In the genomic region with DNA sequence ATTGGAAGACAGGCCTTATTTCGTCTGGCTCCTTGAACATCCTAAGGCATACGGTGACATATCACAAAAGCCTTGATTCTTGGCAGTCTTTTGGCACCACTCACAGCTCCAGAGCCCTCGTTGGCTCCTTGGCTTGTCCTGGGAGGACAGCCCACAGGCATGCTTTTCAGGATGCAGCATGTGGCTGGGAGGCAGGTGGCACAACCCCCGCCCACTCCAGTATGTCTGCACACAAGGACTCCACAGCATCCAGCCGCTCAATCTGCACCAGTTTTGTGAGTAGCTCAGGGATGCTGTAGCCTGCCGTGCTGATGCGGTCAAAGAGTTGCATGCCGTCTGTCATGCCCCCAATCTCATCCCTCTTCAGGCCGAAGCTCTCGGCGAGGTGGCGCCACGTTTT, we compare ENCODE assay signal across 9 cellular contexts.
"Had no signal": no experiment of that assay in that cellular context is flagged by ENCODE, and none has a peak within 500 bp of the region (broad histone marks: within the 10 kb centered on the region; RNA-seq: fewer than 3 reads in every experiment).

No MANE protein-coding gene starts in this region.

- ATAC-seq: GM23338, HCT116, HepG2 had no signal

- DNase-seq: H7, HFFc6, KBM-7 had no signal

- H3K9me3 Mint-ChIP-seq: GM23338, HFFc6 had no signal

- H3K9me3 ChIP-seq: HAP-1 had no signal

- H3K4me3 ChIP-seq: GM23338, HAP-1 had no signal

- H3K4me1 ChIP-seq: HAP-1 had no signal

- H3K4me1 Mint-ChIP-seq: IgD-negative memory B cell had no signal

- H3K27ac Mint-ChIP-seq: GM23338, HFFc6 had no signal

- H3K27ac ChIP-seq: HL-60 had no signal

- H3K4me2 ChIP-seq: GM23338 had no signal

- H3K36me3 ChIP-seq: HAP-1 had no signal

- H3K4me3 Mint-ChIP-seq: GM23338, HFFc6, IgD-negative memory B cell had no signal

- FAIRE-seq: HepG2 had no signal

- H2AFZ ChIP-seq: GM23338 had no signal
